27 cellular contexts compared by ENCODE assay signal in the genomic region with DNA sequence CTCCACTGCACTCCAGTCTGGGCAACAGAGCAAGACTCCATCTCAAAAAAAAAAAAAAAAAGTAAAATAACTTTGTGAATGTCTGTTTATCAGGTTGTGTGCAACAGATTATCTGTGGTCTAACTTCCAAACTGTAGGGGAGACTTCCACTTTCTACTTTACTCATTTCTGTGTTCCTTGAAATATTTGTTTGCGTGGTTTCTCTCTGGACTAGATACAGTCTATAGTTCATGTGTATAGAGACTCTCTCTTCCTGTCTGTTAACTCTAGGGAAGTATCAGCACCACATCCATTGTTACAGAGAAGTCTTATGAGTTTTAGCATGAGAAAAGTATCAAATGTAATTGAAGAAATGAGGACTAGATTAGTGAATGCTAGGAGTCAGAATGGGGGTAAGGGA.
"Had no signal": no experiment of that assay in that cellular context is flagged by ENCODE, and none has a peak within 500 bp of the region (broad histone marks: within the 10 kb centered on the region; RNA-seq: fewer than 3 reads in every experiment).

No MANE protein-coding gene starts in this region.

- H3K4me1 Mint-ChIP-seq: activated CD4-positive, alpha-beta memory T cell treated with anti-CD3 and anti-CD28 coated beads, Interleukin-2, amount 10 ng/mL, durations not matched to agents 7 days and 5 days; activated T-helper 17 cell treated with anti-CD3 and anti-CD28 coated beads, Interleukin-2, amount 50 U/mL, for 72 hours; central memory CD8-positive, alpha-beta T cell; nephron had no signal

- H3K27ac Mint-ChIP-seq: activated CD4-positive, alpha-beta memory T cell treated with anti-CD3 and anti-CD28 coated beads, Interleukin-2, amount 10 ng/mL, durations not matched to agents 7 days and 5 days; activated CD4-positive, alpha-beta T cell treated with anti-CD3 and anti-CD28 coated beads, Interleukin-2, amount 10 ng/mL, durations not matched to agents 7 days and 5 days; activated naive CD8-positive, alpha-beta T cell; activated T-cell treated with anti-CD3 and anti-CD28 coated beads, Interleukin-2, amount 50 U/mL, for 24 hours; activated T-helper 17 cell treated with anti-CD3 and anti-CD28 coated beads, Interleukin-2, amount 50 U/mL, for 72 hours; nephron; WTC11 had no signal

- H3K9me3 Mint-ChIP-seq: activated CD4-positive, alpha-beta memory T cell treated with anti-CD3 and anti-CD28 coated beads, Interleukin-2, amount 10 ng/mL, durations not matched to agents 7 days and 5 days; activated CD4-positive, alpha-beta T cell treated with anti-CD3 and anti-CD28 coated beads, Interleukin-2, amount 10 ng/mL, durations not matched to agents 7 days and 5 days had no signal

- FAIRE-seq: bronchial epithelial cell, endometrium had no signal

- H3K4me1 ChIP-seq: esophagus squamous epithelium, left ventricle myocardium inferior, right lobe of liver, transverse colon had no signal

- H3K4me3 ChIP-seq: esophagus squamous epithelium, left ventricle myocardium inferior, lung, mucosa of descending colon, right lobe of liver, transverse colon had no signal

- H3K36me3 ChIP-seq: left ventricle myocardium inferior, right lobe of liver, transverse colon had no signal

- H3K4me3 Mint-ChIP-seq: activated CD4-positive, alpha-beta memory T cell treated with anti-CD3 and anti-CD28 coated beads, Interleukin-2, amount 10 ng/mL, durations not matched to agents 7 days and 5 days; activated CD4-positive, alpha-beta T cell treated with anti-CD3 and anti-CD28 coated beads, Interleukin-2, amount 10 ng/mL, durations not matched to agents 7 days and 5 days; activated naive CD8-positive, alpha-beta T cell; activated T-cell treated with anti-CD3 and anti-CD28 coated beads, Interleukin-2, amount 50 U/mL, for 24 hours; activated T-helper 17 cell treated with anti-CD3 and anti-CD28 coated beads, Interleukin-2, amount 50 U/mL, for 72 hours; central memory CD8-positive, alpha-beta T cell; nephron; WTC11 had no signal

- H3K27me3 ChIP-seq: esophagus squamous epithelium, right lobe of liver, transverse colon had no signal

- H3K27ac ChIP-seq: epithelial cell of prostate, esophagus squamous epithelium, left ventricle myocardium inferior, right lobe of liver, transverse colon had no signal

- DNase-seq: activated CD4-positive, alpha-beta memory T cell treated with anti-CD3 and anti-CD28 coated beads, Interleukin-2, amount 10 ng/mL, durations not matched to agents 7 days and 5 days; activated CD4-positive, alpha-beta T cell treated with anti-CD3 and anti-CD28 coated beads for 1 hour; activated CD4-positive, alpha-beta T cell treated with anti-CD3 and anti-CD28 coated beads, Interleukin-2, amount 10 ng/mL, durations not matched to agents 7 days and 5 days; activated CD8-positive, alpha-beta memory T cell treated with anti-CD3 and anti-CD28 coated beads, Interleukin-2, amount 50 U/mL, for 48 hours; activated naive CD4-positive, alpha-beta T cell; activated T-cell treated with anti-CD3 and anti-CD28 coated beads, Interleukin-2, amount 50 U/mL, for 24 hours; anterior cingulate cortex; dermis blood vessel endothelial cell; effector CD4-positive, alpha-beta T cell; esophagus squamous epithelium; foreskin melanocyte; islet precursor cell; left ventricle myocardium inferior; mucosa of descending colon; right lobe of liver; stimulated activated CD4-positive, alpha-beta T cell treated with anti-CD3 and anti-CD28 coated beads, Interleukin-2, amount 100 ng/mL, for 48 hours; stimulated activated naive CD4-positive, alpha-beta T cell treated with Interleukin-2 at 50 U/mL for 16 hours; transverse colon had no signal

- H3K9me3 ChIP-seq: esophagus squamous epithelium, left ventricle myocardium inferior, mucosa of descending colon, right lobe of liver, transverse colon had no signal

- ATAC-seq: activated T-helper 17 cell treated with anti-CD3 and anti-CD28 coated beads, Interleukin-2, amount 50 U/mL, for 72 hours; mucosa of descending colon; right lobe of liver; WTC11 had no signal

- H3K36me3 Mint-ChIP-seq: activated naive CD8-positive, alpha-beta T cell; WTC11 had no signal

- H3K27me3 Mint-ChIP-seq: activated CD4-positive, alpha-beta memory T cell treated with anti-CD3 and anti-CD28 coated beads, Interleukin-2, amount 10 ng/mL, durations not matched to agents 7 days and 5 days; activated CD4-positive, alpha-beta T cell treated with anti-CD3 and anti-CD28 coated beads, Interleukin-2, amount 10 ng/mL, durations not matched to agents 7 days and 5 days; activated T-helper 17 cell treated with anti-CD3 and anti-CD28 coated beads, Interleukin-2, amount 50 U/mL, for 72 hours; central memory CD8-positive, alpha-beta T cell had no signal
